8 cellular contexts compared by ENCODE assay signal in genomic region chr1:173205146-173206051, GRCh38. TPM values are rescaled to one million over a fixed set of nuclear protein-coding genes. Genes with fewer than 3 reads are reported as not detected.
DNase-seq lines count a peak whose midpoint lies in the region; ATAC-seq and TF ChIP-seq lines count a peak whose summit lies in the region.

No MANE protein-coding gene starts in this region.

- H3K27me3 ChIP-seq in adrenal gland, result no peaks in the 10 kb centered on the region

- TF ChIP-seq CTCF in adrenal gland (IDR thresholded peaks at IDR 0.05), result no peak

- WGBS in adrenal gland, 4 donors, result 41 to 53% (median 46%) methylated on average over 7 of the region's 7 CpGs

- no peak for TF ChIP-seq POLR2A in adrenal gland (IDR thresholded peaks at IDR 0.05)

- H3K9me3 ChIP-seq in adrenal gland (replicated peaks in 1 of 3), result no peaks in the 10 kb centered on the region

- peak; percentile 54 for DNase-seq in GM03348 (ENCODE audit: low spot score)
- DNase-seq in Jurkat, Clone E6-1 (ENCODE audit: low read depth, low spot score), result peak; percentile 93
- DNase-seq in adrenal gland, result peak; percentile 41 to 74 (median 60)
- peak; percentile 42 for DNase-seq in mucosa of gallbladder (ENCODE audit: low spot score)
- no peak for DNase-seq in middle frontal gyrus (ENCODE audit: extremely low spot score, low spot score)
- no peak for DNase-seq in epidermal melanocyte (ENCODE audit: insufficient read length, low spot score)
- no peak for DNase-seq in cerebellum (ENCODE audit: low spot score)

- H3K4me3 ChIP-seq in Jurkat, Clone E6-1 (ENCODE audit: low read length), result peak overlapping the region; percentile 57
- no peak overlapping the region for H3K4me3 ChIP-seq in adrenal gland

- H3K27ac ChIP-seq in adrenal gland, result no peak overlapping the region

- intact Hi-C loops in adrenal gland (cut with DNase I), result loop anchor here in 1 of 2 donors (10.0 kb wide), 2 partner anchors 381 to 461 kb away; no protein-coding TSS in a partner anchor

- H3K4me1 ChIP-seq in adrenal gland (replicated peaks in 1 of 2), result peaks cover 11 to 28% of the 10 kb centered on the region in 2 donors

- H3K36me3 ChIP-seq in adrenal gland (replicated peaks in 1 of 2), result no peaks in the 10 kb centered on the region

- ATAC-seq in HG03442 (IDR thresholded peaks at IDR 0.05; ENCODE audit: unreplicated experiment), result no peak

RNA-seq across cellular contexts. Expression of gene TNFSF4, which starts 1.7 kb away (rescaled TPM):
- polyA plus RNA-seq in Jurkat, Clone E6-1 (2012; ENCODE audit: insufficient read depth, insufficient read length), result 1.2 TPM
- total RNA-seq in adrenal gland, result 1 to 10 TPM in 6 of 8 donors, under 1 TPM in 2; 0.79 to 2.3 (median 1.6) TPM
- 1 to 10 TPM in 2 of 3 donors, under 1 TPM in 1; 0.99 to 2.4 (median 1.2) TPM for polyA plus RNA-seq in adrenal gland
- total RNA-seq in mucosa of gallbladder, result 1.5 TPM
- total RNA-seq in cerebellum, result 2.3 TPM

Comparison
In these comparisons a context has a peak if more than half of its experiments do, and no peak if none do; other contexts are left out.
1. DNase-seq: peak in GM03348 (single experiment), Jurkat, Clone E6-1 (single experiment), adrenal gland (7 of 7) and mucosa of gallbladder (single experiment); none in middle frontal gyrus (single experiment), epidermal melanocyte (single experiment) and cerebellum (single experiment).